ENCODE assay signal across 1 cellular context in genomic region chr15:75140080-75140879, GRCh38.
TF ChIP-seq lines count a peak whose summit lies in the region.

No MANE protein-coding gene starts in this region.

TF ChIP-seq in HepG2, 621 proteins besides CTCF, POLR2A, EP300 and RAD21 (continued from another document and continues in another):
- TF ChIP-seq MLXIP (CRISPR knock-in tag; IDR thresholded peaks at IDR 0.05; ENCODE audit: borderline replicate concordance) (no peak), REL (CRISPR knock-in tag; conservative IDR thresholded peaks at IDR 0.05) (no peak), DBP (CRISPR knock-in tag; IDR thresholded peaks at IDR 0.05; ENCODE audit: not compliant biosample characterization) (no peak), ZNF414 (CRISPR knock-in tag; IDR thresholded peaks at IDR 0.05) (no peak), ZNF704 (CRISPR knock-in tag; IDR thresholded peaks at IDR 0.05; ENCODE audit: borderline replicate concordance) (no peak), SP1 (IDR thresholded peaks at IDR 0.05) (no peak), SP1 (CRISPR knock-in tag; IDR thresholded peaks at IDR 0.05) (no peak; the same call in 1 of the 2 replicates), ZNF660 (CRISPR knock-in tag; IDR thresholded peaks at IDR 0.05; ENCODE audit: borderline replicate concordance, low read depth) (no peak), ETV6 (CRISPR knock-in tag; conservative IDR thresholded peaks at IDR 0.05) (no peak), PHB2 (IDR thresholded peaks at IDR 0.05; ENCODE audit: partially characterized antibody) (no peak), ZNF30 (CRISPR knock-in tag; IDR thresholded peaks at IDR 0.05) (no peak), ZNF614 (CRISPR knock-in tag; IDR thresholded peaks at IDR 0.05; ENCODE audit: borderline replicate concordance) (peak; percentile 49), CEBPB (IDR thresholded peaks at IDR 0.05; ENCODE audit: borderline replicate concordance, low read depth, low read length) (no peak), ZNF616 (CRISPR knock-in tag; IDR thresholded peaks at IDR 0.05; ENCODE audit: low read depth) (no peak), KAT2B (IDR thresholded peaks at IDR 0.05; ENCODE audit: borderline replicate concordance, low read depth, low read length) (no peak), HDAC6 (IDR thresholded peaks at IDR 0.05; ENCODE audit: low read depth, low read length) (no peak), HCFC1 (IDR thresholded peaks at IDR 0.05; ENCODE audit: low read depth, low read length) (no peak), ZFP1 (CRISPR knock-in tag; IDR thresholded peaks at IDR 0.05) (no peak), ZBTB43 (CRISPR knock-in tag; conservative IDR thresholded peaks at IDR 0.05) (peak; percentile 75; the same call in 1 of the 2 replicates), ESRRA (CRISPR knock-in tag; IDR thresholded peaks at IDR 0.05; ENCODE audit: low read depth) (peak; percentile 67; the same call in 1 of the 2 replicates), ZBTB3 (CRISPR knock-in tag; IDR thresholded peaks at IDR 0.05; ENCODE audit: borderline replicate concordance, low read depth) (0 out of 2 replicates have a peak, but pooled peaks have one; percentile 69), JUN (CRISPR knock-in tag; IDR thresholded peaks at IDR 0.05) (no peak), ZC3H4 (CRISPR knock-in tag; IDR thresholded peaks at IDR 0.05; ENCODE audit: borderline replicate concordance) (no peak), YY1 (IDR thresholded peaks at IDR 0.05; ENCODE audit: insufficient read depth, insufficient replicate concordance, low read depth, low read length) (peak; percentile 24), PHF8 (CRISPR knock-in tag; IDR thresholded peaks at IDR 0.05) (peak; percentile 29; the same call in 1 of the 2 replicates), ZSCAN12 (CRISPR knock-in tag; IDR thresholded peaks at IDR 0.05) (no peak), ETV5 (CRISPR knock-in tag; IDR thresholded peaks at IDR 0.05; ENCODE audit: borderline replicate concordance) (peak; percentile 96), DMAP1 (CRISPR knock-in tag; IDR thresholded peaks at IDR 0.05) (no peak), STAG1 (CRISPR knock-in tag; IDR thresholded peaks at IDR 0.05) (peak; percentile 50), PCBP2 (optimal IDR thresholded peaks at IDR 0.05; ENCODE audit: low read depth, low read length, poor library complexity, severe bottlenecking) (no peak), MTA3 (CRISPR knock-in tag; IDR thresholded peaks at IDR 0.05) (no peak), XRCC5 (optimal IDR thresholded peaks at IDR 0.05; ENCODE audit: low read length) (peak; percentile 83), ZNF235 (CRISPR knock-in tag; IDR thresholded peaks at IDR 0.05; ENCODE audit: borderline replicate concordance) (no peak), ZNF558 (CRISPR knock-in tag; IDR thresholded peaks at IDR 0.05; ENCODE audit: borderline replicate concordance) (no peak), CBFB (CRISPR knock-in tag; IDR thresholded peaks at IDR 0.05) (0 out of 2 replicates have a peak, but pooled peaks have one; percentile 12), ZNF143 (CRISPR knock-in tag; IDR thresholded peaks at IDR 0.05) (0 out of 2 replicates have a peak, but pooled peaks have one; percentile 53)
- TF ChIP-seq, protein P1, sequence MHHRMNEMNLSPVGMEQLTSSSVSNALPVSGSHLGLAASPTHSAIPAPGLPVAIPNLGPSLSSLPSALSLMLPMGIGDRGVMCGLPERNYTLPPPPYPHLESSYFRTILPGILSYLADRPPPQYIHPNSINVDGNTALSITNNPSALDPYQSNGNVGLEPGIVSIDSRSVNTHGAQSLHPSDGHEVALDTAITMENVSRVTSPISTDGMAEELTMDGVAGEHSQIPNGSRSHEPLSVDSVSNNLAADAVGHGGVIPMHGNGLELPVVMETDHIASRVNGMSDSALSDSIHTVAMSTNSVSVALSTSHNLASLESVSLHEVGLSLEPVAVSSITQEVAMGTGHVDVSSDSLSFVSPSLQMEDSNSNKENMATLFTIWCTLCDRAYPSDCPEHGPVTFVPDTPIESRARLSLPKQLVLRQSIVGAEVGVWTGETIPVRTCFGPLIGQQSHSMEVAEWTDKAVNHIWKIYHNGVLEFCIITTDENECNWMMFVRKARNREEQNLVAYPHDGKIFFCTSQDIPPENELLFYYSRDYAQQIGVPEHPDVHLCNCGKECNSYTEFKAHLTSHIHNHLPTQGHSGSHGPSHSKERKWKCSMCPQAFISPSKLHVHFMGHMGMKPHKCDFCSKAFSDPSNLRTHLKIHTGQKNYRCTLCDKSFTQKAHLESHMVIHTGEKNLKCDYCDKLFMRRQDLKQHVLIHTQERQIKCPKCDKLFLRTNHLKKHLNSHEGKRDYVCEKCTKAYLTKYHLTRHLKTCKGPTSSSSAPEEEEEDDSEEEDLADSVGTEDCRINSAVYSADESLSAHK (CRISPR knock-in tag; IDR thresholded peaks at IDR 0.05; ENCODE audit: borderline replicate concordance): no peak
- TF ChIP-seq, protein P2, sequence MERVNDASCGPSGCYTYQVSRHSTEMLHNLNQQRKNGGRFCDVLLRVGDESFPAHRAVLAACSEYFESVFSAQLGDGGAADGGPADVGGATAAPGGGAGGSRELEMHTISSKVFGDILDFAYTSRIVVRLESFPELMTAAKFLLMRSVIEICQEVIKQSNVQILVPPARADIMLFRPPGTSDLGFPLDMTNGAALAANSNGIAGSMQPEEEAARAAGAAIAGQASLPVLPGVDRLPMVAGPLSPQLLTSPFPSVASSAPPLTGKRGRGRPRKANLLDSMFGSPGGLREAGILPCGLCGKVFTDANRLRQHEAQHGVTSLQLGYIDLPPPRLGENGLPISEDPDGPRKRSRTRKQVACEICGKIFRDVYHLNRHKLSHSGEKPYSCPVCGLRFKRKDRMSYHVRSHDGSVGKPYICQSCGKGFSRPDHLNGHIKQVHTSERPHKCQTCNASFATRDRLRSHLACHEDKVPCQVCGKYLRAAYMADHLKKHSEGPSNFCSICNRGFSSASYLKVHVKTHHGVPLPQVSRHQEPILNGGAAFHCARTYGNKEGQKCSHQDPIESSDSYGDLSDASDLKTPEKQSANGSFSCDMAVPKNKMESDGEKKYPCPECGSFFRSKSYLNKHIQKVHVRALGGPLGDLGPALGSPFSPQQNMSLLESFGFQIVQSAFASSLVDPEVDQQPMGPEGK (CRISPR knock-in tag; IDR thresholded peaks at IDR 0.05): peak; percentile 88
- TF ChIP-seq, protein P3, sequence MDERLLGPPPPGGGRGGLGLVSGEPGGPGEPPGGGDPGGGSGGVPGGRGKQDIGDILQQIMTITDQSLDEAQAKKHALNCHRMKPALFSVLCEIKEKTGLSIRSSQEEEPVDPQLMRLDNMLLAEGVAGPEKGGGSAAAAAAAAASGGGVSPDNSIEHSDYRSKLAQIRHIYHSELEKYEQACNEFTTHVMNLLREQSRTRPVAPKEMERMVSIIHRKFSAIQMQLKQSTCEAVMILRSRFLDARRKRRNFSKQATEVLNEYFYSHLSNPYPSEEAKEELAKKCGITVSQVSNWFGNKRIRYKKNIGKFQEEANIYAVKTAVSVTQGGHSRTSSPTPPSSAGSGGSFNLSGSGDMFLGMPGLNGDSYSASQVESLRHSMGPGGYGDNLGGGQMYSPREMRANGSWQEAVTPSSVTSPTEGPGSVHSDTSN (CRISPR knock-in tag; IDR thresholded peaks at IDR 0.05): 0 out of 2 replicates have a peak, but pooled peaks have one; percentile 14
- TF ChIP-seq, protein P4, sequence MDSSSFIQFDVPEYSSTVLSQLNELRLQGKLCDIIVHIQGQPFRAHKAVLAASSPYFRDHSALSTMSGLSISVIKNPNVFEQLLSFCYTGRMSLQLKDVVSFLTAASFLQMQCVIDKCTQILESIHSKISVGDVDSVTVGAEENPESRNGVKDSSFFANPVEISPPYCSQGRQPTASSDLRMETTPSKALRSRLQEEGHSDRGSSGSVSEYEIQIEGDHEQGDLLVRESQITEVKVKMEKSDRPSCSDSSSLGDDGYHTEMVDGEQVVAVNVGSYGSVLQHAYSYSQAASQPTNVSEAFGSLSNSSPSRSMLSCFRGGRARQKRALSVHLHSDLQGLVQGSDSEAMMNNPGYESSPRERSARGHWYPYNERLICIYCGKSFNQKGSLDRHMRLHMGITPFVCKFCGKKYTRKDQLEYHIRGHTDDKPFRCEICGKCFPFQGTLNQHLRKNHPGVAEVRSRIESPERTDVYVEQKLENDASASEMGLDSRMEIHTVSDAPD (CRISPR knock-in tag; IDR thresholded peaks at IDR 0.05): peak; percentile 91
- TF ChIP-seq, protein P5, sequence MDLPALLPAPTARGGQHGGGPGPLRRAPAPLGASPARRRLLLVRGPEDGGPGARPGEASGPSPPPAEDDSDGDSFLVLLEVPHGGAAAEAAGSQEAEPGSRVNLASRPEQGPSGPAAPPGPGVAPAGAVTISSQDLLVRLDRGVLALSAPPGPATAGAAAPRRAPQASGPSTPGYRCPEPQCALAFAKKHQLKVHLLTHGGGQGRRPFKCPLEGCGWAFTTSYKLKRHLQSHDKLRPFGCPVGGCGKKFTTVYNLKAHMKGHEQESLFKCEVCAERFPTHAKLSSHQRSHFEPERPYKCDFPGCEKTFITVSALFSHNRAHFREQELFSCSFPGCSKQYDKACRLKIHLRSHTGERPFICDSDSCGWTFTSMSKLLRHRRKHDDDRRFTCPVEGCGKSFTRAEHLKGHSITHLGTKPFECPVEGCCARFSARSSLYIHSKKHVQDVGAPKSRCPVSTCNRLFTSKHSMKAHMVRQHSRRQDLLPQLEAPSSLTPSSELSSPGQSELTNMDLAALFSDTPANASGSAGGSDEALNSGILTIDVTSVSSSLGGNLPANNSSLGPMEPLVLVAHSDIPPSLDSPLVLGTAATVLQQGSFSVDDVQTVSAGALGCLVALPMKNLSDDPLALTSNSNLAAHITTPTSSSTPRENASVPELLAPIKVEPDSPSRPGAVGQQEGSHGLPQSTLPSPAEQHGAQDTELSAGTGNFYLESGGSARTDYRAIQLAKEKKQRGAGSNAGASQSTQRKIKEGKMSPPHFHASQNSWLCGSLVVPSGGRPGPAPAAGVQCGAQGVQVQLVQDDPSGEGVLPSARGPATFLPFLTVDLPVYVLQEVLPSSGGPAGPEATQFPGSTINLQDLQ (CRISPR knock-in tag; IDR thresholded peaks at IDR 0.05): no peak
- TF ChIP-seq, protein P6, sequence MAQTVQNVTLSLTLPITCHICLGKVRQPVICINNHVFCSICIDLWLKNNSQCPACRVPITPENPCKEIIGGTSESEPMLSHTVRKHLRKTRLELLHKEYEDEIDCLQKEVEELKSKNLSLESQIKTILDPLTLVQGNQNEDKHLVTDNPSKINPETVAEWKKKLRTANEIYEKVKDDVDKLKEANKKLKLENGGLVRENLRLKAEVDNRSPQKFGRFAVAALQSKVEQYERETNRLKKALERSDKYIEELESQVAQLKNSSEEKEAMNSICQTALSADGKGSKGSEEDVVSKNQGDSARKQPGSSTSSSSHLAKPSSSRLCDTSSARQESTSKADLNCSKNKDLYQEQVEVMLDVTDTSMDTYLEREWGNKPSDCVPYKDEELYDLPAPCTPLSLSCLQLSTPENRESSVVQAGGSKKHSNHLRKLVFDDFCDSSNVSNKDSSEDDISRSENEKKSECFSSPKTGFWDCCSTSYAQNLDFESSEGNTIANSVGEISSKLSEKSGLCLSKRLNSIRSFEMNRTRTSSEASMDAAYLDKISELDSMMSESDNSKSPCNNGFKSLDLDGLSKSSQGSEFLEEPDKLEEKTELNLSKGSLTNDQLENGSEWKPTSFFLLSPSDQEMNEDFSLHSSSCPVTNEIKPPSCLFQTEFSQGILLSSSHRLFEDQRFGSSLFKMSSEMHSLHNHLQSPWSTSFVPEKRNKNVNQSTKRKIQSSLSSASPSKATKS (CRISPR knock-in tag; IDR thresholded peaks at IDR 0.05): no peak
